In the genomic region with DNA sequence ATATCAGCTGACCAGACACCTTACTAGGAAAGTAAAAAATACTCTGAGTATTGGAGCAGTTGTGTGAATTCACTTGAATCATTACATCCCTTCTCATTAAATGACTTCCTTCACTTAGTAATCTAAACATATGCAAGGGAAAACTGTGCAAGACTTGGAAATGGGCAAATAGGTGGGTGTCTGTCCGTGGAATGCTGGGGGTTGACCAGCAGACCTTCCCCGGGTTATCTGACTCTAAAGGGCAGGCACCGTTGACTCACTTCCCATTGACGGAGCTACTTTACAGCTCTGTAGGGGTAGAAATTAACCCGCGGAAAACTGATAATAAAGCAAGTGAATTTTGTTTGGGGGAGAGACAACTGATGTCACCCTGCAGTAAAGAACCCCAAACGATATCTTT, we compare ENCODE assay signal across 1 cellular context.
TF ChIP-seq lines count a peak whose summit lies in the region.

No MANE protein-coding gene starts in this region.

TF ChIP-seq in IMR-90, 13 proteins besides CTCF, POLR2A, EP300 and RAD21:
- TF ChIP-seq, protein P1, sequence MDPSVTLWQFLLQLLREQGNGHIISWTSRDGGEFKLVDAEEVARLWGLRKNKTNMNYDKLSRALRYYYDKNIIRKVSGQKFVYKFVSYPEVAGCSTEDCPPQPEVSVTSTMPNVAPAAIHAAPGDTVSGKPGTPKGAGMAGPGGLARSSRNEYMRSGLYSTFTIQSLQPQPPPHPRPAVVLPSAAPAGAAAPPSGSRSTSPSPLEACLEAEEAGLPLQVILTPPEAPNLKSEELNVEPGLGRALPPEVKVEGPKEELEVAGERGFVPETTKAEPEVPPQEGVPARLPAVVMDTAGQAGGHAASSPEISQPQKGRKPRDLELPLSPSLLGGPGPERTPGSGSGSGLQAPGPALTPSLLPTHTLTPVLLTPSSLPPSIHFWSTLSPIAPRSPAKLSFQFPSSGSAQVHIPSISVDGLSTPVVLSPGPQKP (IDR thresholded peaks at IDR 0.05; ENCODE audit: borderline replicate concordance, low read depth, low read length) = no peak
- no peak for TF ChIP-seq CHD1 (IDR thresholded peaks at IDR 0.05; ENCODE audit: low read depth, low read length)
- no peak for TF ChIP-seq RFX5 (IDR thresholded peaks at IDR 0.05; ENCODE audit: low read depth, low read length)
- TF ChIP-seq, protein P2, sequence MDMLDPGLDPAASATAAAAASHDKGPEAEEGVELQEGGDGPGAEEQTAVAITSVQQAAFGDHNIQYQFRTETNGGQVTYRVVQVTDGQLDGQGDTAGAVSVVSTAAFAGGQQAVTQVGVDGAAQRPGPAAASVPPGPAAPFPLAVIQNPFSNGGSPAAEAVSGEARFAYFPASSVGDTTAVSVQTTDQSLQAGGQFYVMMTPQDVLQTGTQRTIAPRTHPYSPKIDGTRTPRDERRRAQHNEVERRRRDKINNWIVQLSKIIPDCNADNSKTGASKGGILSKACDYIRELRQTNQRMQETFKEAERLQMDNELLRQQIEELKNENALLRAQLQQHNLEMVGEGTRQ (IDR thresholded peaks at IDR 0.05; ENCODE audit: low read depth, low read length) = no peak
